ENCODE assay signal across 21 cellular contexts in genomic region chr6:162941128-162941527, GRCh38.
"Had no signal": no experiment of that assay in that cellular context is flagged by ENCODE, and none has a peak within 500 bp of the region (broad histone marks: within the 10 kb centered on the region; RNA-seq: fewer than 3 reads in every experiment).

No MANE protein-coding gene starts in this region.

- H3K27me3 Mint-ChIP-seq: dendritic cell treated with granulocyte-macrophage colony-stimulating factor and Interleukin-4, amounts not matched to agents 40 ng/mL and 50 ng/mL, for 4 days; effector memory CD8-positive, alpha-beta T cell; stimulated activated memory B cell treated with anti-CD40 and anti-IgM and Interleukin-4, amounts not matched to agents 10 μg/mL and 1 μg/mL and 100 μg/mL, for 72 hours; stimulated activated naive CD8-positive, alpha-beta T cell treated with anti-CD3 and anti-CD28 coated beads, Interleukin-15, amount 100 ng/mL, for 72 hours had no signal

- H3K4me1 ChIP-seq: pancreas, psoas muscle, right lobe of liver, spleen had no signal

- H3K4me1 Mint-ChIP-seq: natural killer cell; stimulated activated memory B cell treated with anti-CD40 and anti-IgM and Interleukin-4, amounts not matched to agents 10 μg/mL and 1 μg/mL and 100 μg/mL, for 72 hours; stimulated activated naive CD8-positive, alpha-beta T cell treated with anti-CD3 and anti-CD28 coated beads, Interleukin-15, amount 100 ng/mL, for 72 hours had no signal

- DNase-seq: effector memory CD8-positive, alpha-beta T cell; erythroblast; hippocampal formation; mammary epithelial cell; natural killer cell; occipital lobe; pancreas; psoas muscle; retina; right lobe of liver; spleen; stimulated activated CD4-positive, alpha-beta T cell treated with anti-CD3 and anti-CD28 coated beads, Interleukin-15, amount 100 ng/mL, for 24 hours; stimulated activated CD4-positive, alpha-beta T cell treated with anti-CD3 and anti-CD28 coated beads, Interleukin-1b, Interleukin-23, amount 100 ng/mL, for 48 hours; stimulated activated CD4-positive, alpha-beta T cell treated with anti-CD3 and anti-CD28 coated beads, Interleukin-4, amount 100 ng/mL, for 24 hours; stimulated activated naive CD8-positive, alpha-beta T cell treated with anti-CD3 and anti-CD28 coated beads, Interleukin-15, amount 100 ng/mL, for 72 hours; trophoblast cell had no signal

- ATAC-seq: effector memory CD8-positive, alpha-beta T cell; left lobe of liver; natural killer cell; pancreas; right lobe of liver; stimulated activated memory B cell treated with anti-CD40 and anti-IgM and Interleukin-4, amounts not matched to agents 10 μg/mL and 1 μg/mL and 100 μg/mL, for 72 hours; stimulated activated naive CD8-positive, alpha-beta T cell treated with anti-CD3 and anti-CD28 coated beads, Interleukin-15, amount 100 ng/mL, for 72 hours had no signal

- H3K27ac ChIP-seq: heart left ventricle, pancreas, psoas muscle, right lobe of liver, spleen had no signal

- H3K36me3 ChIP-seq: heart left ventricle, pancreas, right lobe of liver, spleen had no signal

- H3K4me3 Mint-ChIP-seq: dendritic cell treated with granulocyte-macrophage colony-stimulating factor and Interleukin-4, amounts not matched to agents 40 ng/mL and 50 ng/mL, for 4 days; effector memory CD8-positive, alpha-beta T cell; mesothelial cell of epicardium; natural killer cell; stimulated activated memory B cell treated with anti-CD40 and anti-IgM and Interleukin-4, amounts not matched to agents 10 μg/mL and 1 μg/mL and 100 μg/mL, for 72 hours; stimulated activated naive CD8-positive, alpha-beta T cell treated with anti-CD3 and anti-CD28 coated beads, Interleukin-15, amount 100 ng/mL, for 72 hours had no signal

- H3K36me3 Mint-ChIP-seq: mesothelial cell of epicardium; natural killer cell; stimulated activated memory B cell treated with anti-CD40 and anti-IgM and Interleukin-4, amounts not matched to agents 10 μg/mL and 1 μg/mL and 100 μg/mL, for 72 hours had no signal

- H3K27me3 ChIP-seq: heart left ventricle, pancreas, right lobe of liver, spleen had no signal

- H3K9me3 ChIP-seq: pancreas, right lobe of liver had no signal

- H3K4me3 ChIP-seq: heart left ventricle, pancreas, psoas muscle, right lobe of liver, spleen had no signal

- H3K27ac Mint-ChIP-seq: dendritic cell treated with granulocyte-macrophage colony-stimulating factor and Interleukin-4, amounts not matched to agents 40 ng/mL and 50 ng/mL, for 4 days; effector memory CD8-positive, alpha-beta T cell; mesothelial cell of epicardium; natural killer cell; stimulated activated memory B cell treated with anti-CD40 and anti-IgM and Interleukin-4, amounts not matched to agents 10 μg/mL and 1 μg/mL and 100 μg/mL, for 72 hours; stimulated activated naive CD8-positive, alpha-beta T cell treated with anti-CD3 and anti-CD28 coated beads, Interleukin-15, amount 100 ng/mL, for 72 hours had no signal
